ENCODE assay signal across 11 cellular contexts in genomic region chr1:43360616-43361015, GRCh38. TPM values are rescaled to one million over a fixed set of nuclear protein-coding genes. Genes with fewer than 3 reads are reported as not detected.
DNase-seq lines count a peak whose midpoint lies in the region; ATAC-seq and TF ChIP-seq lines count a peak whose summit lies in the region.
"Had no signal": no experiment of that assay in that cellular context is flagged by ENCODE, and none has a peak within 500 bp of the region (broad histone marks: within the 10 kb centered on the region; RNA-seq: fewer than 3 reads in every experiment).

No MANE protein-coding gene starts in this region.

- peaks cover 68% of the 10 kb centered on the region for H3K79me2 ChIP-seq in PC-9 (ENCODE audit: low read depth)

- POLR2A ChIA-PET in PC-9 (lab: Charles Lee; ENCODE audit: unreplicated experiment), result interaction anchor here (0.7 kb wide), 1 partner anchor 12 kb away, joined by 5 read pairs; no protein-coding TSS in a partner anchor

- H3K27ac ChIP-seq in PC-9, result no peak overlapping the region

- H3K9me3 ChIP-seq in PC-9 (ENCODE audit: insufficient read depth, low read depth), result no peaks in the 10 kb centered on the region

- H3K9me3 Mint-ChIP-seq in activated T-cell treated with anti-CD3 and anti-CD28 coated beads, Interleukin-2, amount 50 U/mL, for 72 hours, result no peaks in the 10 kb centered on the region
- no peaks in the 10 kb centered on the region for H3K9me3 Mint-ChIP-seq in stimulated activated naive B cell treated with anti-CD40 and anti-IgM and Interleukin-4, amounts not matched to agents 10 μg/mL and 1 μg/mL and 100 μg/mL, for 72 hours
- H3K9me3 Mint-ChIP-seq: CD4-positive, CD25-positive, alpha-beta regulatory T cell had no signal

- TF ChIP-seq CTCF in PC-9 (conservative IDR thresholded peaks at IDR 0.05) (no peak), epithelial cell of esophagus (IDR thresholded peaks at IDR 0.05; ENCODE audit: insufficient read depth, low read depth, low read length, missing control alignments) (no peak)

- CTCF ChIA-PET in PC-9 (lab: Charles Lee), result no interaction called here

- H2AFZ ChIP-seq in PC-9, result no peak overlapping the region

- ATAC-seq in activated T-cell treated with anti-CD3 and anti-CD28 coated beads, Interleukin-2, amount 50 U/mL, for 72 hours (replicated peaks in 1 of 2), result no peak
- ATAC-seq in stimulated activated naive B cell treated with anti-CD40 and anti-IgM and Interleukin-4, amounts not matched to agents 10 μg/mL and 1 μg/mL and 100 μg/mL, for 72 hours (replicated peaks), result no peak
- no peak for ATAC-seq in GM19397 (IDR thresholded peaks at IDR 0.05; ENCODE audit: unreplicated experiment)
- ATAC-seq: left ventricle myocardium superior had no signal

- intact Hi-C loops in PC-9 (cut with micrococcal nuclease; ENCODE audit: unreplicated experiment), result no loop called here

- H3K4me1 ChIP-seq in PC-9 (replicated peaks; ENCODE audit: insufficient read depth), result peaks cover 59% of the 10 kb centered on the region

- H3F3A ChIP-seq in PC-9 (ENCODE audit: insufficient read depth, low read depth), result peaks cover 71% of the 10 kb centered on the region

- H3K4me3 Mint-ChIP-seq in activated T-cell treated with anti-CD3 and anti-CD28 coated beads, Interleukin-2, amount 50 U/mL, for 72 hours, result peak overlapping the region; percentile 83 to 95
- peak overlapping the region; percentile 50 to 61 for H3K4me3 Mint-ChIP-seq in stimulated activated naive B cell treated with anti-CD40 and anti-IgM and Interleukin-4, amounts not matched to agents 10 μg/mL and 1 μg/mL and 100 μg/mL, for 72 hours

- H3K36me3 ChIP-seq in PC-9 (ENCODE audit: low read depth), result peaks cover 38% of the 10 kb centered on the region

- H3K4me3 ChIP-seq in PC-9 (peak overlapping the region; percentile 86; the same call in 1 of the 2 replicates), epithelial cell of esophagus (ENCODE audit: low read length) (peak overlapping the region; percentile 62)

- H3K36me3 Mint-ChIP-seq in activated T-cell treated with anti-CD3 and anti-CD28 coated beads, Interleukin-2, amount 50 U/mL, for 72 hours (ENCODE audit: insufficient read depth in 2 of 2), result peaks cover 21 to 41% of the 10 kb centered on the region in 2 donors
- peaks cover 43 to 60% of the 10 kb centered on the region in 2 donors for H3K36me3 Mint-ChIP-seq in stimulated activated naive B cell treated with anti-CD40 and anti-IgM and Interleukin-4, amounts not matched to agents 10 μg/mL and 1 μg/mL and 100 μg/mL, for 72 hours

- no TSS peak for BruUV-seq in PC-9 (replicated peaks; lab: Mats Ljungman, UMichigan)

- 0 out of 2 replicates have a peak, but pooled peaks cover 3% of the 10 kb centered on the region for H4K20me1 ChIP-seq in PC-9 (ENCODE audit: insufficient read depth)

- peak overlapping the region; percentile 16 for H3K27ac Mint-ChIP-seq in activated T-cell treated with anti-CD3 and anti-CD28 coated beads, Interleukin-2, amount 50 U/mL, for 72 hours
- no peak overlapping the region for H3K27ac Mint-ChIP-seq in stimulated activated naive B cell treated with anti-CD40 and anti-IgM and Interleukin-4, amounts not matched to agents 10 μg/mL and 1 μg/mL and 100 μg/mL, for 72 hours
- H3K27ac Mint-ChIP-seq: CD4-positive, CD25-positive, alpha-beta regulatory T cell had no signal

- no peaks in the 10 kb centered on the region for H3K27me3 Mint-ChIP-seq in activated T-cell treated with anti-CD3 and anti-CD28 coated beads, Interleukin-2, amount 50 U/mL, for 72 hours (ENCODE audit: low read depth)
- H3K27me3 Mint-ChIP-seq in stimulated activated naive B cell treated with anti-CD40 and anti-IgM and Interleukin-4, amounts not matched to agents 10 μg/mL and 1 μg/mL and 100 μg/mL, for 72 hours, result no peaks in the 10 kb centered on the region
- H3K27me3 Mint-ChIP-seq: CD4-positive, CD25-positive, alpha-beta regulatory T cell had no signal

- no peaks in the 10 kb centered on the region for H3K27me3 ChIP-seq in PC-9 (ENCODE audit: insufficient read depth, low read depth)

- H3K4me1 Mint-ChIP-seq in activated T-cell treated with anti-CD3 and anti-CD28 coated beads, Interleukin-2, amount 50 U/mL, for 72 hours (ENCODE audit: low read depth), result peaks cover 60% of the 10 kb centered on the region
- peaks cover 29 to 51% of the 10 kb centered on the region in 2 donors for H3K4me1 Mint-ChIP-seq in stimulated activated naive B cell treated with anti-CD40 and anti-IgM and Interleukin-4, amounts not matched to agents 10 μg/mL and 1 μg/mL and 100 μg/mL, for 72 hours

- no peaks in the 10 kb centered on the region for H3K9me2 ChIP-seq in PC-9 (ENCODE audit: insufficient read depth)

- DNase-seq in activated T-cell treated with anti-CD3 and anti-CD28 coated beads, Interleukin-2, amount 50 U/mL, for 72 hours, result no peak
- no peak for DNase-seq in activated T-cell treated with anti-CD3 and anti-CD28 coated beads for 4 hours
- DNase-seq in PC-9, result no peak
- DNase-seq in epithelial cell of esophagus (ENCODE audit: low read depth), result no peak
- no peak for DNase-seq in stimulated activated naive B cell treated with anti-CD40 and anti-IgM and Interleukin-4, amounts not matched to agents 10 μg/mL and 1 μg/mL and 100 μg/mL, for 72 hours
- DNase-seq in GOT3 (lab: John Stamatoyannopoulos, UW), result no peak
- DNase-seq in occipital lobe (lab: John Stamatoyannopoulos, UW), result no peak
- DNase-seq: CD4-positive, CD25-positive, alpha-beta regulatory T cell; left ventricle myocardium superior; SW 1271 had no signal

- H3K4me2 ChIP-seq in PC-9, result peak overlapping the region; percentile 86

RNA-seq across cellular contexts. Expression of gene CDC20, which starts 1.8 kb away (rescaled TPM):
- total RNA-seq in activated T-cell treated with anti-CD3 and anti-CD28 coated beads, Interleukin-2, amount 50 U/mL, for 72 hours, result 100 to 1,000 TPM; 108 to 163 TPM
- total RNA-seq in PC-9 (2021), result 180 and 229 TPM in 2 replicates
- 4.2 TPM for total RNA-seq in occipital lobe

RNA-seq across cellular contexts. Expression of gene ELOVL1, which starts 7.2 kb away (rescaled TPM):
- total RNA-seq in activated T-cell treated with anti-CD3 and anti-CD28 coated beads, Interleukin-2, amount 50 U/mL, for 72 hours, result 10 to 100 TPM; 58.4 to 75.7 TPM
- total RNA-seq in PC-9 (2021) (131 TPM in 2 replicates), occipital lobe (7.0 TPM)

RNA-seq across cellular contexts. Expression of gene MPL, which starts 23.0 kb away (rescaled TPM):
- total RNA-seq in activated T-cell treated with anti-CD3 and anti-CD28 coated beads, Interleukin-2, amount 50 U/mL, for 72 hours, result not detected
- total RNA-seq in PC-9 (2021) (0.76 and 1.6 TPM in 2 replicates), occipital lobe (not detected)

RNA-seq across cellular contexts. Expression of gene MED8, which starts 29.0 kb away (rescaled TPM):
- total RNA-seq in activated T-cell treated with anti-CD3 and anti-CD28 coated beads, Interleukin-2, amount 50 U/mL, for 72 hours, result 10 to 100 TPM; 64.2 to 71.1 TPM
- total RNA-seq in PC-9 (2021), result 54.8 and 56.0 TPM in 2 replicates
- 20.7 TPM for total RNA-seq in occipital lobe

RNA-seq across cellular contexts. Expression of gene SZT2, which starts 29.1 kb away (rescaled TPM):
- total RNA-seq in activated T-cell treated with anti-CD3 and anti-CD28 coated beads, Interleukin-2, amount 50 U/mL, for 72 hours, result 10 to 100 TPM; 51.4 to 51.6 TPM
- total RNA-seq in PC-9 (2021) (71.6 and 76.1 TPM in 2 replicates), occipital lobe (17.3 TPM)

Comparison
In these comparisons a context has a peak if more than half of its experiments do, and no peak if none do; other contexts are left out.
1. RNA of gene CDC20, which starts 1.8 kb away (total RNA-seq): 180 to 229 TPM in PC-9 and 108 to 163 TPM in activated T-cell treated with anti-CD3 and anti-CD28 coated beads, Interleukin-2, amount 50 U/mL, for 72 hours; 4.2 TPM in occipital lobe (single experiment); every median in the first group is over 10 times any median in the second.